ENCODE assay signal across 1 cellular context in the genomic region with DNA sequence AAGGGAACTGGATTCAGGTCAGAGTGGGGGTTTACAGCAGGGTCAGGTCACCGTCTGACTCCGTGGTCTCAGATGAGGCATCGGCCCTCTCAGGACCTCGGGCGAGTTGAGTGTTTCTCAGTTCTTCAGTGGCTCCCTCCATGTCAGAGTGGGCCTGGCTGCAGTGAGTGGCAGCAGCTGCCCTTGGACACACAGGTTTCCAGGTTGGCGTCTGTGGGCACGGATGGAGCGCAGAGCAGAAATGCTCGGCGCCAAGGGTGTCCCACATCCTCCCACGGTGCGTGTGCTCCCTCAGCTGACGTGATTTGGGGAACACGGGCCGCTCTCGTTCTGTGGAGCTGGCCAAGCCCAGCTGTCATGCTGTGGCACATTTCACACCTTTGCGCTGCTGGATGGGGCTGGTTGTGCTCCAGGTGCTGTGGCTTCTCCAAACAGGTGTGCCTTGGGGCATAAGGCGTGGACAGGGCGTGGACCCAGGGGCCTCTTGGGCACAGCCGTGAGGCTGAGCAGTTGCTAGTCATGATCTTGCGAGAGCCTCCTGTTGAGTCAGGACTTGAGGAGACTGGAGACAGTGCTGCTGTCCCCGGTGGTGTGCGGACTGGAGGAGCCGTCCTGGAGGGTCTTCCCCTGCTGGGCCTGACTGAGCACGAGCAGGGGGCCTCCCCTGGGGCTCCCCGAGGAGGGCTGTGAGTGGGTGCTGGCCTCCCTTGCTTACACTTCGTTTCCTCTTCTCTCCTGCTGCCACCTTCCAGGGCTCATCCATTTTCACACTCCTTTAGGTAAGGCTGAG.
TF ChIP-seq lines count a peak whose summit lies in the region.

No MANE protein-coding gene starts in this region.

TF ChIP-seq in HCT116, 20 proteins besides CTCF, POLR2A, EP300 and RAD21 (continued from another document):
- TF ChIP-seq ELF1 (IDR thresholded peaks at IDR 0.05; ENCODE audit: borderline replicate concordance, low read depth), result no peak
